26 cellular contexts compared by ENCODE assay signal in the genomic region with DNA sequence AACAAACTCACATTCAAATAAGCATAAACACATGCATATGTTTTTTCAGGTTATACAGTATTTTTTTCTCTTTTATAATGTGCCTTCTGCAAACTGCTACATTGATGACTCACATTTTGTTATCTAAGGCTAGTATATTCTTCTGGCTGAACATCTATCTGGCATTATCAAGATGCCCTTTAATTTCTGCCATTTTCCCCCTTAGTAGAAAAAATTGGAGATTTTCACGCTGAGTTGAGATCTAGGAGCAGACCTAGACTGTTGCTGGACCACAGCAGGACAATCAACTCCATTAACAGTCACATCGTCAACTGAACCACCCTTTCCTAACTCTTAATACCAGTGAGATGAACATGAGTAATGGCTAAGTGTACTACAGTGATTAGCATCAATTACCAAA.
"Had no signal": no experiment of that assay in that cellular context is flagged by ENCODE, and none has a peak within 500 bp of the region (broad histone marks: within the 10 kb centered on the region; RNA-seq: fewer than 3 reads in every experiment).

No MANE protein-coding gene starts in this region.

- H3K4me1 Mint-ChIP-seq: neural progenitor cell had no signal

- H3K36me3 Mint-ChIP-seq: neural progenitor cell had no signal

- DNase-seq: occipital lobe; ovary; posterior cingulate gyrus; psoas muscle; right cardiac atrium; right lobe of liver; sigmoid colon; small intestine; stimulated activated CD4-positive, alpha-beta T cell treated with anti-CD3 and anti-CD28 coated beads, Interleukin-15, amount 100 ng/mL, for 24 hours; stimulated activated CD4-positive, alpha-beta T cell treated with anti-CD3 and anti-CD28 coated beads, Interleukin-2, amount 100 ng/mL, for 24 hours; stimulated activated CD4-positive, alpha-beta T cell treated with anti-CD3 and anti-CD28 coated beads, Interleukin-2, amount 100 ng/mL, for 48 hours; stimulated activated CD4-positive, alpha-beta T cell treated with anti-CD3 and anti-CD28 coated beads, Interleukin-4, amount 100 ng/mL, for 24 hours; stimulated activated naive B cell treated with anti-CD40 and anti-IgM and Interleukin-4, amounts not matched to agents 10 μg/mL and 1 μg/mL and 100 μg/mL, for 72 hours; stimulated activated naive CD4-positive, alpha-beta T cell treated with Interleukin-2 at 50 U/mL for 16 hours; stomach; thyroid gland; trophoblast cell; upper lobe of left lung had no signal

- H3K4me3 ChIP-seq: neural progenitor cell, ovary, psoas muscle, right lobe of liver, sigmoid colon, stomach, thoracic aorta, thyroid gland, tibial nerve, upper lobe of left lung, vagina had no signal

- H3K9me3 Mint-ChIP-seq: nephron; neural progenitor cell; stimulated activated effector memory CD8-positive, alpha-beta T cell treated with anti-CD3 and anti-CD28 coated beads, Interleukin-12 subunit alpha, Interleukin-12 subunit beta, amount 100 ng/mL, for 72 hours; stimulated activated naive B cell treated with anti-CD40 and anti-IgM and Interleukin-4, amounts not matched to agents 10 μg/mL and 1 μg/mL and 100 μg/mL, for 72 hours; stimulated activated naive CD8-positive, alpha-beta T cell treated with anti-CD3 and anti-CD28 coated beads, Interleukin-15, Interleukin-2, amounts not matched to agents 100 ng/mL and 50 ng/mL, for 24 hours had no signal

- ATAC-seq: psoas muscle; right cardiac atrium; right lobe of liver; stimulated activated effector memory CD8-positive, alpha-beta T cell treated with anti-CD3 and anti-CD28 coated beads, Interleukin-12 subunit alpha, Interleukin-12 subunit beta, amount 100 ng/mL, for 72 hours; stimulated activated naive B cell treated with anti-CD40 and anti-IgM and Interleukin-4, amounts not matched to agents 10 μg/mL and 1 μg/mL and 100 μg/mL, for 72 hours had no signal

- H3K27ac Mint-ChIP-seq: nephron; neural progenitor cell; progenitor cell of endocrine pancreas; stimulated activated effector memory CD8-positive, alpha-beta T cell treated with anti-CD3 and anti-CD28 coated beads, Interleukin-12 subunit alpha, Interleukin-12 subunit beta, amount 100 ng/mL, for 72 hours; stimulated activated naive B cell treated with anti-CD40 and anti-IgM and Interleukin-4, amounts not matched to agents 10 μg/mL and 1 μg/mL and 100 μg/mL, for 72 hours; stimulated activated naive CD8-positive, alpha-beta T cell treated with anti-CD3 and anti-CD28 coated beads, Interleukin-15, Interleukin-2, amounts not matched to agents 100 ng/mL and 50 ng/mL, for 24 hours had no signal

- H3K27me3 Mint-ChIP-seq: progenitor cell of endocrine pancreas; stimulated activated naive B cell treated with anti-CD40 and anti-IgM and Interleukin-4, amounts not matched to agents 10 μg/mL and 1 μg/mL and 100 μg/mL, for 72 hours; stimulated activated naive CD8-positive, alpha-beta T cell treated with anti-CD3 and anti-CD28 coated beads, Interleukin-15, Interleukin-2, amounts not matched to agents 100 ng/mL and 50 ng/mL, for 24 hours had no signal

- H3K4me3 Mint-ChIP-seq: nephron; neural progenitor cell; stimulated activated effector memory CD8-positive, alpha-beta T cell treated with anti-CD3 and anti-CD28 coated beads, Interleukin-12 subunit alpha, Interleukin-12 subunit beta, amount 100 ng/mL, for 72 hours; stimulated activated naive B cell treated with anti-CD40 and anti-IgM and Interleukin-4, amounts not matched to agents 10 μg/mL and 1 μg/mL and 100 μg/mL, for 72 hours; stimulated activated naive CD8-positive, alpha-beta T cell treated with anti-CD3 and anti-CD28 coated beads, Interleukin-15, Interleukin-2, amounts not matched to agents 100 ng/mL and 50 ng/mL, for 24 hours had no signal
